18 cellular contexts compared by ENCODE assay signal in genomic region chr10:95243318-95243617, GRCh38. TPM values are rescaled to one million over a fixed set of nuclear protein-coding genes. Genes with fewer than 3 reads are reported as not detected.
"Had no signal": no experiment of that assay in that cellular context is flagged by ENCODE, and none has a peak within 500 bp of the region (broad histone marks: within the 10 kb centered on the region; RNA-seq: fewer than 3 reads in every experiment).

No MANE protein-coding gene starts in this region.

- H3K27ac Mint-ChIP-seq: activated CD8-positive, alpha-beta memory T cell treated with anti-CD3 and anti-CD28 coated beads, Interleukin-2, amount 10 ng/mL, durations not matched to agents 7 days and 5 days; activated naive CD4-positive, alpha-beta T cell treated with anti-CD3 and anti-CD28 coated beads, Interleukin-2, amount 50 U/mL, for 72 hours; activated T-cell treated with anti-CD3 and anti-CD28 coated beads, Interleukin-2, amount 50 U/mL, for 24 hours; brain; dendritic cell treated with granulocyte-macrophage colony-stimulating factor and Interleukin-4, amounts not matched to agents 40 ng/mL and 50 ng/mL, for 4 days; naive thymus-derived CD8-positive, alpha-beta T cell had no signal

- H3K4me1 ChIP-seq: uterus had no signal

- DNase-seq: activated CD4-positive, alpha-beta T cell treated with anti-CD3 and anti-CD28 coated beads, Interleukin-2, amount 50 U/mL, for 1 hour; activated CD4-positive, CD25-positive, alpha-beta regulatory T cell; activated T-cell treated with anti-CD3 and anti-CD28 coated beads, Interleukin-2, amount 50 U/mL, for 24 hours; left colon; occipital lobe; sigmoid colon; uterus had no signal

- H3K9me3 ChIP-seq: mucosa of descending colon, sigmoid colon, uterus had no signal

- H3K36me3 Mint-ChIP-seq: activated naive CD4-positive, alpha-beta T cell treated with anti-CD3 and anti-CD28 coated beads, Interleukin-2, amount 50 U/mL, for 72 hours; brain; naive thymus-derived CD8-positive, alpha-beta T cell had no signal

- H3K4me3 Mint-ChIP-seq: activated CD8-positive, alpha-beta memory T cell treated with anti-CD3 and anti-CD28 coated beads, Interleukin-2, amount 10 ng/mL, durations not matched to agents 7 days and 5 days; activated T-cell treated with anti-CD3 and anti-CD28 coated beads, Interleukin-2, amount 50 U/mL, for 24 hours; brain; central memory CD8-positive, alpha-beta T cell; dendritic cell treated with granulocyte-macrophage colony-stimulating factor and Interleukin-4, amounts not matched to agents 40 ng/mL and 50 ng/mL, for 4 days; naive thymus-derived CD8-positive, alpha-beta T cell had no signal

- H3K4me3 ChIP-seq: mucosa of descending colon, sigmoid colon, uterus had no signal

- H3K4me1 Mint-ChIP-seq: brain; central memory CD8-positive, alpha-beta T cell had no signal

- H3K27me3 Mint-ChIP-seq: central memory CD8-positive, alpha-beta T cell had no signal

- H3K36me3 ChIP-seq: uterus had no signal

- H3K9me3 Mint-ChIP-seq: activated naive CD4-positive, alpha-beta T cell treated with anti-CD3 and anti-CD28 coated beads, Interleukin-2, amount 50 U/mL, for 72 hours; activated T-cell treated with anti-CD3 and anti-CD28 coated beads, Interleukin-2, amount 50 U/mL, for 24 hours; central memory CD8-positive, alpha-beta T cell; dendritic cell treated with granulocyte-macrophage colony-stimulating factor and Interleukin-4, amounts not matched to agents 40 ng/mL and 50 ng/mL, for 4 days; naive thymus-derived CD8-positive, alpha-beta T cell had no signal

- ATAC-seq: naive thymus-derived CD8-positive, alpha-beta T cell had no signal

- H3K27me3 ChIP-seq: sigmoid colon, uterus had no signal

- H3K27ac ChIP-seq: sigmoid colon, uterus had no signal

RNA-seq across cellular contexts. Expression of gene ACSM6, which starts 49.2 kb away (rescaled TPM):
- total RNA-seq: activated CD8-positive, alpha-beta memory T cell treated with anti-CD3 and anti-CD28 coated beads, Interleukin-2, amount 10 ng/mL, durations not matched to agents 7 days and 5 days; activated naive CD4-positive, alpha-beta T cell treated with anti-CD3 and anti-CD28 coated beads, Interleukin-2, amount 50 U/mL, for 72 hours; glomerular endothelial cell; left colon; lung microvascular endothelial cell; mucosa of descending colon; naive thymus-derived CD8-positive, alpha-beta T cell; occipital lobe; pulmonary artery endothelial cell; T-helper 1 cell treated with Interleukin-12 subunit alpha and Interleukin-12 subunit beta and Interleukin-4 antibody, amounts not matched to agents 30 ng/mL and 1 ng/mL, for 36 hours; uterus had no signal
- polyA plus RNA-seq: naive thymus-derived CD8-positive, alpha-beta T cell; sigmoid colon had no signal
